ENCODE assay signal across 1 cellular context in the genomic region with DNA sequence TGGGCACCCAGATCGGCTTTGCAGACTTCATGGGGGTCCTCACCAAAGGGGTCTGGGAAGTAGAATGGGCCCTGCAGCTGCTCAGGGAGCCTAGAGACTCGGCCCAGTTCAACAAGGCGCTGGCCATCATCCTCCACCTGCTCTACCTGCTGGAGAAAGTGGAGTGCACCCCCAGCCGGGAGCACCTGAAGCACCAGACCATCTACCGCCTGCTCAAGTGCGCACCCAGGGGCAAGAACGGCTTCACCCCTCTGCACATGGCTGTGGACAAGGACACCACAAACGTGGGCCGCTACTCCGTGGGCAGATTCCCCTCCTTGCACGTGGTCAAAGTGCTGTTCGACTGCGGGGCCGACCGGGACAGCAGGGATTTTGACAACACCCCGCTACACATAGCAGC.
DNase-seq lines count a peak whose midpoint lies in the region.

No MANE protein-coding gene starts in this region.

- DNase-seq in GM03348 (ENCODE audit: low spot score): peak; percentile 0
